In the genomic region with DNA sequence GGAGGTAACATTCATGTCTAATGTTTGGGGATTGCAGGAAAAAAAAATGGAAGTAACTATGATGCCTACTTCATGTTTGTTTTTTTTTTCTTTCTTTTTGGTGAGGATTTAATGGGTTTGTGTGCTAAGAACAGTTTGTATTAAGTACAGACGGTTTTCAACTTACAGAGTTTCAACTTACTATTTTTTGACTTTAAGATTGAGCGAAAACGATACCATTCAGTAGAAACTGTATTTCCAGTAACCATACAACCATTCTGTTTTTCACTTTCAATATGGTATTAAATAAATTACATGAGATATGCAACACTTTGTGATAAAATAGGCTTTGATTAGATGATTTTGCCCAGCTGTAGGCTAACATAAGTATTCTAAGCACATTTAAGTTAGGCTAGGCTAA, we compare ENCODE assay signal across 2 cellular contexts.
TF ChIP-seq lines count a peak whose summit lies in the region.

No MANE protein-coding gene starts in this region.

TF ChIP-seq in GM12891, 5 proteins besides CTCF, POLR2A, EP300 and RAD21:
- TF ChIP-seq TAF1 (IDR thresholded peaks at IDR 0.05; ENCODE audit: low read depth, low read length) (no peak), POLR2AphosphoS5 (IDR thresholded peaks at IDR 0.05; ENCODE audit: low read depth, low read length) (no peak), SPI1 (IDR thresholded peaks at IDR 0.05; ENCODE audit: low read depth, low read length) (no peak), PAX5 (IDR thresholded peaks at IDR 0.05; ENCODE audit: insufficient read depth, low read length, severe bottlenecking) (no peak), POU2F2 (IDR thresholded peaks at IDR 0.05; ENCODE audit: low read depth, low read length) (no peak)

TF ChIP-seq in GM12878, 131 proteins besides CTCF, POLR2A, EP300 and RAD21:
- TF ChIP-seq HDGF (IDR thresholded peaks at IDR 0.05): no peak
- TF ChIP-seq POLR2AphosphoS5 (IDR thresholded peaks at IDR 0.05; ENCODE audit: low read length): no peak
- TF ChIP-seq RELA (IDR thresholded peaks at IDR 0.05; ENCODE audit: borderline replicate concordance, partially characterized antibody): no peak
- no peak for TF ChIP-seq SIN3A (IDR thresholded peaks at IDR 0.05; ENCODE audit: low read depth, low read length)
- no peak for TF ChIP-seq JUNB (IDR thresholded peaks at IDR 0.05)
- no peak for TF ChIP-seq EGR1 (IDR thresholded peaks at IDR 0.05; ENCODE audit: borderline replicate concordance in 1 of 2, low read depth in 2 of 2, low read length in 2 of 2)
- TF ChIP-seq BMI1 (IDR thresholded peaks at IDR 0.05; ENCODE audit: borderline replicate concordance): no peak
TF ChIP-seq in GM12878: peak in this region for 0.
